17 cellular contexts compared by ENCODE assay signal in the genomic region with DNA sequence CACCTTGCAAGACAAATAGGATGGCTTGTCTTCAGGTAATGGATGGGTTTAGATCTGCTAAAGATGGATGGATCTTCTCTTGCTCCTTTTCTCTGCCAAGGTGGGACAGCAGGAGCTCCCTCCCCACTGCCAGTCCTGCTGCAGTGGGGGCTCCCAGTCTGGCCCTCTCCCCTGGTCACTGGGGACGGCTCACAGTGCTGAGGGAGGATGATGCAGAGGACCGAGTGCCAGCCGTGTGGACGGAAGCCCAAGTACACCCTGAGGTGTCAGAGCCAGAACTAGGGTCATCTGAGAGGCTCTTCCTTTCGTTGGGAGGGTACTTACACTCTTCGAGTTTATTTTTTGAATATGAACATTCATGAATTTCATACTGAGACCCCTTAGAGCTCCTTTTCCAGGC. TPM values are rescaled to one million over a fixed set of nuclear protein-coding genes. Genes with fewer than 3 reads are reported as not detected.
DNase-seq lines count a peak whose midpoint lies in the region; ATAC-seq and TF ChIP-seq lines count a peak whose summit lies in the region.
"Had no signal": no experiment of that assay in that cellular context is flagged by ENCODE, and none has a peak within 500 bp of the region (broad histone marks: within the 10 kb centered on the region; RNA-seq: fewer than 3 reads in every experiment).

No MANE protein-coding gene starts in this region.

- H3K79me2 ChIP-seq in DND-41 (ENCODE audit: insufficient read depth, low read length) (peaks cover 97% of the 10 kb centered on the region), trophoblast cell (ENCODE audit: control insufficient read depth, insufficient read depth, low read length, poor library complexity) (no peaks in the 10 kb centered on the region)

- H3K4me3 ChIP-seq in DND-41 (ENCODE audit: low read depth in 1 of 2, low read length in 2 of 2) (peak overlapping the region in 1 of 2 experiments; percentile 39; a peak in 2 of 4 replicates), trophoblast cell (ENCODE audit: low read depth, low read length) (no peak overlapping the region)
- H3K4me3 ChIP-seq: coronary artery had no signal

- H4K91ac ChIP-seq in trophoblast cell (ENCODE audit: low read depth, low read length) = no peak overlapping the region

- H4K12ac ChIP-seq in trophoblast cell (ENCODE audit: low read depth, low read length) = no peak overlapping the region

- TF ChIP-seq CTCF in DND-41 (IDR thresholded peaks at IDR 0.05; ENCODE audit: borderline replicate concordance, extremely low read depth, low read length, poor library complexity, severe bottlenecking) = no peak

- peaks cover 73% of the 10 kb centered on the region for H4K20me1 ChIP-seq in DND-41 (ENCODE audit: insufficient read depth, low read length)

- H2BK12ac ChIP-seq in trophoblast cell (ENCODE audit: low read length) = peak overlapping the region; percentile 23

- H3K18ac ChIP-seq in trophoblast cell (ENCODE audit: low read length) = no peak overlapping the region

- DNase-seq in T-helper 2 cell treated with Interferon-gamma antibody and Interleukin-4, amounts not matched to agents 5 μg/mL and 100 μg/mL, for 36 hours (ENCODE audit: low spot score) = no peak
- DNase-seq in T-helper 2 cell (no peak), DND-41 (no peak), trophoblast cell (no peak), OCI-M1 (lab: John Stamatoyannopoulos, UW) (no peak)
- no peak for DNase-seq in activated naive CD8-positive, alpha-beta T cell treated with anti-CD3 and anti-CD28 coated beads, Interleukin-2, amount 50 U/mL, for 24 hours
- DNase-seq: 8988T, H7, hypothalamus, NCI-H524 treated with DMSO at 0.1 percent for 48 hours, RPMI8226 had no signal

- no peak overlapping the region for H2AFZ ChIP-seq in DND-41 (ENCODE audit: low read depth, low read length)
- no peak overlapping the region for H2AFZ ChIP-seq in trophoblast cell (ENCODE audit: insufficient read depth, low read length, poor library complexity)

- H3K23ac ChIP-seq in trophoblast cell (ENCODE audit: low read length) = no peak overlapping the region

- H3K36me3 ChIP-seq in DND-41 (ENCODE audit: insufficient read depth, low read length) = peaks cover 92% of the 10 kb centered on the region
- H3K36me3 ChIP-seq in trophoblast cell (ENCODE audit: control insufficient read depth in 1 of 2, insufficient read depth in 2 of 2, low read length in 2 of 2) = no peaks in the 10 kb centered on the region

- no peak overlapping the region for H4K8ac ChIP-seq in trophoblast cell (ENCODE audit: low read depth, low read length)

- H3K27me3 Mint-ChIP-seq in T-helper 2 cell treated with Interferon-gamma antibody and Interleukin-4, amounts not matched to agents 5 μg/mL and 100 μg/mL, for 36 hours (ENCODE audit: low read depth) = no peaks in the 10 kb centered on the region
- H3K27me3 Mint-ChIP-seq in activated naive CD8-positive, alpha-beta T cell treated with anti-CD3 and anti-CD28 coated beads, Interleukin-2, amount 50 U/mL, for 24 hours = no peaks in the 10 kb centered on the region

- H3K79me1 ChIP-seq in trophoblast cell (ENCODE audit: low read length) = peaks cover 13% of the 10 kb centered on the region

- H3K4me3 Mint-ChIP-seq in T-helper 2 cell treated with Interferon-gamma antibody and Interleukin-4, amounts not matched to agents 5 μg/mL and 100 μg/mL, for 36 hours = peak overlapping the region; percentile 2
- H3K4me3 Mint-ChIP-seq in activated naive CD8-positive, alpha-beta T cell treated with anti-CD3 and anti-CD28 coated beads, Interleukin-2, amount 50 U/mL, for 24 hours = no peak overlapping the region
- H3K4me3 Mint-ChIP-seq: neural crest cell had no signal

- H3K4me1 ChIP-seq in DND-41 (ENCODE audit: insufficient read depth, low read length) (peaks cover 90% of the 10 kb centered on the region), trophoblast cell (ENCODE audit: control insufficient read depth in 1 of 2, insufficient read depth in 2 of 2, low read length in 2 of 2) (peaks cover 25 to 34% of the 10 kb centered on the region in 2 experiments)

- H3K27me3 ChIP-seq in DND-41 (ENCODE audit: insufficient read depth, low read length, poor library complexity) (no peaks in the 10 kb centered on the region), trophoblast cell (ENCODE audit: insufficient read depth, low read length) (no peaks in the 10 kb centered on the region)

- H3K14ac ChIP-seq in trophoblast cell (ENCODE audit: low read length) = no peak overlapping the region

- H2BK5ac ChIP-seq in trophoblast cell (ENCODE audit: low read depth, low read length, poor library complexity) = no peak overlapping the region

- WGBS in trophoblast cell (ENCODE audit: extremely low coverage, insufficient coverage, insufficient read length) = no CpG with 5 or more reads among the region's 6 CpGs

- no peak overlapping the region for H3K4ac ChIP-seq in trophoblast cell (ENCODE audit: low read depth, low read length)

- H3K4me2 ChIP-seq in DND-41 (ENCODE audit: insufficient read depth, low read length) = peak overlapping the region; percentile 89
- H3K4me2 ChIP-seq in trophoblast cell (ENCODE audit: low read length) = no peak overlapping the region
- H3K4me2 ChIP-seq: KMS-11 had no signal

- no peak for ATAC-seq in DND-41 (ENCODE audit: insufficient read depth, low read depth)
- ATAC-seq in activated naive CD8-positive, alpha-beta T cell treated with anti-CD3 and anti-CD28 coated beads, Interleukin-2, amount 50 U/mL, for 24 hours = no peak
- no peak for ATAC-seq in HG03139 (IDR thresholded peaks at IDR 0.05; ENCODE audit: unreplicated experiment)
- ATAC-seq in GM21528 (IDR thresholded peaks at IDR 0.05; ENCODE audit: low FRiP score, unreplicated experiment) = no peak
- ATAC-seq: sciatic nerve had no signal

- peak overlapping the region; percentile 99 for H3K9ac ChIP-seq in DND-41 (ENCODE audit: low read depth, low read length)
- no peak overlapping the region for H3K9ac ChIP-seq in trophoblast cell (ENCODE audit: low read length)
- H3K9ac ChIP-seq: KMS-11 had no signal

- no peaks in the 10 kb centered on the region for H3K9me3 Mint-ChIP-seq in T-helper 2 cell treated with Interferon-gamma antibody and Interleukin-4, amounts not matched to agents 5 μg/mL and 100 μg/mL, for 36 hours
- H3K9me3 Mint-ChIP-seq in activated naive CD8-positive, alpha-beta T cell treated with anti-CD3 and anti-CD28 coated beads, Interleukin-2, amount 50 U/mL, for 24 hours = no peaks in the 10 kb centered on the region
- H3K9me3 Mint-ChIP-seq: neural crest cell had no signal

- H3K4me1 Mint-ChIP-seq in T-helper 2 cell treated with Interferon-gamma antibody and Interleukin-4, amounts not matched to agents 5 μg/mL and 100 μg/mL, for 36 hours (ENCODE audit: low read depth) = peaks cover 71% of the 10 kb centered on the region
- H3K4me1 Mint-ChIP-seq in activated naive CD8-positive, alpha-beta T cell treated with anti-CD3 and anti-CD28 coated beads, Interleukin-2, amount 50 U/mL, for 24 hours = peaks cover 91% of the 10 kb centered on the region
- H3K4me1 Mint-ChIP-seq: neural crest cell had no signal

- H2BK120ac ChIP-seq in trophoblast cell (ENCODE audit: insufficient read depth, low read length, poor library complexity) = no peak overlapping the region

- no peaks in the 10 kb centered on the region for H3K9me3 ChIP-seq in DND-41 (ENCODE audit: insufficient read depth, low read length, severe bottlenecking)
- peaks cover 1% of the 10 kb centered on the region for H3K9me3 ChIP-seq in trophoblast cell (ENCODE audit: insufficient read depth, low read depth, low read length)

- peak overlapping the region; percentile 26 for H3K27ac Mint-ChIP-seq in T-helper 2 cell treated with Interferon-gamma antibody and Interleukin-4, amounts not matched to agents 5 μg/mL and 100 μg/mL, for 36 hours
- peak overlapping the region; percentile 70 for H3K27ac Mint-ChIP-seq in activated naive CD8-positive, alpha-beta T cell treated with anti-CD3 and anti-CD28 coated beads, Interleukin-2, amount 50 U/mL, for 24 hours

- H3K36me3 Mint-ChIP-seq in T-helper 2 cell treated with Interferon-gamma antibody and Interleukin-4, amounts not matched to agents 5 μg/mL and 100 μg/mL, for 36 hours (ENCODE audit: low read depth) = peaks cover 61% of the 10 kb centered on the region
- H3K36me3 Mint-ChIP-seq in activated naive CD8-positive, alpha-beta T cell treated with anti-CD3 and anti-CD28 coated beads, Interleukin-2, amount 50 U/mL, for 24 hours (ENCODE audit: low read depth) = peaks cover 42% of the 10 kb centered on the region

- peak overlapping the region; percentile 100 for H3K27ac ChIP-seq in DND-41 (ENCODE audit: low read length)
- no peak overlapping the region for H3K27ac ChIP-seq in trophoblast cell (ENCODE audit: low read depth, low read length)
- H3K27ac ChIP-seq: KMS-11 had no signal

- H2AK5ac ChIP-seq in trophoblast cell (ENCODE audit: low read length) = peak overlapping the region; percentile 75

RNA-seq across cellular contexts. Expression of a gene that starts 5.7 kb away (rescaled TPM):
- 9.9 and 10.2 TPM in 2 replicates for polyA plus RNA-seq in trophoblast cell (2013)

RNA-seq across cellular contexts. Expression of a gene that starts 34.8 kb away (rescaled TPM):
- polyA plus RNA-seq in trophoblast cell (2013) = 103 and 109 TPM in 2 replicates
